9 cellular contexts compared by ENCODE assay signal in genomic region chr17:32491371-32492280, GRCh38. TPM values are rescaled to one million over a fixed set of nuclear protein-coding genes. Genes with fewer than 3 reads are reported as not detected.
DNase-seq lines count a peak whose midpoint lies in the region; ATAC-seq and TF ChIP-seq lines count a peak whose summit lies in the region.
"Had no signal": no experiment of that assay in that cellular context is flagged by ENCODE, and none has a peak within 500 bp of the region (broad histone marks: within the 10 kb centered on the region; RNA-seq: fewer than 3 reads in every experiment).

No MANE protein-coding gene starts in this region.

- H3K4me1 Mint-ChIP-seq in T-helper 1 cell treated with Interleukin-12 subunit alpha and Interleukin-12 subunit beta and Interleukin-4 antibody, amounts not matched to agents 30 μg/mL and 1 μg/mL, for 36 hours (ENCODE audit: low read depth) = peaks cover 35% of the 10 kb centered on the region

- no peaks in the 10 kb centered on the region for H4K20me1 ChIP-seq in mammary epithelial cell (ENCODE audit: insufficient read depth, low read length)

- H3K27ac Mint-ChIP-seq in T-helper 1 cell treated with Interleukin-12 subunit alpha and Interleukin-12 subunit beta and Interleukin-4 antibody, amounts not matched to agents 30 μg/mL and 1 μg/mL, for 36 hours = no peak overlapping the region

- no peak for TF ChIP-seq CTCF in mammary epithelial cell (conservative IDR thresholded peaks at IDR 0.05 in 1 of 2, IDR thresholded peaks at IDR 0.05 in 1 of 2; ENCODE audit: extremely low read depth in 1 of 2, insufficient read depth in 1 of 2, low read depth in 1 of 2, low read length in 2 of 2)

- peaks cover 39% of the 10 kb centered on the region for H3K4me1 ChIP-seq in mammary epithelial cell (ENCODE audit: insufficient read depth, low read length)

- peaks cover 11% of the 10 kb centered on the region for H3K36me3 Mint-ChIP-seq in T-helper 1 cell treated with Interleukin-12 subunit alpha and Interleukin-12 subunit beta and Interleukin-4 antibody, amounts not matched to agents 30 μg/mL and 1 μg/mL, for 36 hours (ENCODE audit: low read depth)

- DNase-seq in T-helper 1 cell = no peak
- peak; percentile 91 for DNase-seq in NCI-H82 treated with DMSO at 0.1 percent for 48 hours (lab: John Stamatoyannopoulos, UW; ENCODE audit: unreplicated experiment)
- DNase-seq in mammary epithelial cell = no peak
- DNase-seq in stimulated activated CD8-positive, alpha-beta memory T cell treated with anti-CD3 and anti-CD28 coated beads, Interleukin-4, amount 100 ng/mL, for 48 hours = peak; percentile 53

- peaks cover 3% of the 10 kb centered on the region for H3K27me3 Mint-ChIP-seq in T-helper 1 cell treated with Interleukin-12 subunit alpha and Interleukin-12 subunit beta and Interleukin-4 antibody, amounts not matched to agents 30 μg/mL and 1 μg/mL, for 36 hours (ENCODE audit: low read depth)

- H3K9me3 Mint-ChIP-seq in T-helper 1 cell treated with Interleukin-12 subunit alpha and Interleukin-12 subunit beta and Interleukin-4 antibody, amounts not matched to agents 30 μg/mL and 1 μg/mL, for 36 hours = no peaks in the 10 kb centered on the region

- BruUV-seq in mammary epithelial cell (replicated peaks; lab: Mats Ljungman, UMichigan) = no TSS peak

- in situ Hi-C loops in mammary epithelial cell (cut with MboI; ENCODE audit: low sequenced_read_pairs in 2 of 2) = no loop called here

- H3K36me3 ChIP-seq in mammary epithelial cell (ENCODE audit: insufficient read depth, low read length) = no peaks in the 10 kb centered on the region

- H3K4me3 Mint-ChIP-seq in T-helper 1 cell treated with Interleukin-12 subunit alpha and Interleukin-12 subunit beta and Interleukin-4 antibody, amounts not matched to agents 30 μg/mL and 1 μg/mL, for 36 hours = peak overlapping the region; percentile 39

- ATAC-seq in HG02970 (IDR thresholded peaks at IDR 0.05; ENCODE audit: low FRiP score, unreplicated experiment) (no peak), GM19035 (IDR thresholded peaks at IDR 0.05; ENCODE audit: unreplicated experiment) (no peak), HG02885 (IDR thresholded peaks at IDR 0.05; ENCODE audit: poor library complexity, unreplicated experiment) (no peak)
- ATAC-seq: A549 had no signal

- H2AFZ ChIP-seq in mammary epithelial cell (ENCODE audit: low read depth, low read length) = no peak overlapping the region

- H3K79me2 ChIP-seq in mammary epithelial cell (ENCODE audit: insufficient read depth, low read length) = peaks cover 34% of the 10 kb centered on the region

- 85% methylated on average over 17 of the region's 21 CpGs for whole genome bisulfite sequencing in mammary epithelial cell (ENCODE audit: low coverage, missing lambda C conversion rate)

- H3K4me3 ChIP-seq in mammary epithelial cell (replicated peaks in 1 of 3; ENCODE audit: insufficient read depth in 1 of 3, low read depth in 2 of 3, low read length in 3 of 3) = no peak overlapping the region
- H3K4me3 ChIP-seq: A549 had no signal

- dilution Hi-C loops in mammary epithelial cell (cut with HindIII; ENCODE audit: low sequenced_read_pairs) = no loop called here

- no peak overlapping the region for H3K9ac ChIP-seq in mammary epithelial cell (ENCODE audit: insufficient read depth, low read length)

- H3K27me3 ChIP-seq in mammary epithelial cell (ENCODE audit: insufficient read depth, low read length) = no peaks in the 10 kb centered on the region

- peak overlapping the region; percentile 37 for H3K4me2 ChIP-seq in mammary epithelial cell (ENCODE audit: insufficient read depth, low read depth, low read length)
- H3K4me2 ChIP-seq: A549 had no signal

- H3K9me3 ChIP-seq in mammary epithelial cell (replicated peaks; ENCODE audit: insufficient read depth, low read length) = no peaks in the 10 kb centered on the region
- H3K9me3 ChIP-seq: A549 had no signal

- CTCF ChIA-PET in mammary epithelial cell (lab: Charles Lee; ENCODE audit: low non-redundant PET) = interaction anchor here (0.6 kb wide), 1 partner anchor 173 kb away, joined by 10 read pairs; no protein-coding TSS in a partner anchor

- intact Hi-C loops in mammary epithelial cell (cut with micrococcal nuclease) = no loop called here

- no peak overlapping the region for H3K27ac ChIP-seq in mammary epithelial cell (ENCODE audit: insufficient read depth, low read depth, low read length)
- H3K27ac ChIP-seq: A549 had no signal

RNA-seq across cellular contexts. Expression of gene CDK5R1, which starts 4.8 kb away (rescaled TPM):
- total RNA-seq in mammary epithelial cell = 1 to 10 TPM; 1.7 to 4.9 TPM
- 2.6 TPM for polyA plus RNA-seq in mammary epithelial cell
- 10.1 TPM for polyA minus RNA-seq in mammary epithelial cell

RNA-seq across cellular contexts. Expression of gene PSMD11, which starts 47.3 kb away (rescaled TPM):
- total RNA-seq in mammary epithelial cell = 100 to 1,000 TPM in 1 of 2 donors, 10 to 100 TPM in 1; 93.5 to 131 TPM
- 114 TPM for polyA plus RNA-seq in mammary epithelial cell
- polyA minus RNA-seq in mammary epithelial cell = 127 TPM

Comparison
In these comparisons a context has a peak if more than half of its experiments do, and no peak if none do; other contexts are left out.
1. DNase-seq: peak in NCI-H82 treated with DMSO at 0.1 percent for 48 hours (single experiment) and stimulated activated CD8-positive, alpha-beta memory T cell treated with anti-CD3 and anti-CD28 coated beads, Interleukin-4, amount 100 ng/mL, for 48 hours (single experiment); none in T-helper 1 cell (0 of 5) and mammary epithelial cell (single experiment).